Comparison of ENCODE assay signal across 6 cellular contexts in the genomic region with DNA sequence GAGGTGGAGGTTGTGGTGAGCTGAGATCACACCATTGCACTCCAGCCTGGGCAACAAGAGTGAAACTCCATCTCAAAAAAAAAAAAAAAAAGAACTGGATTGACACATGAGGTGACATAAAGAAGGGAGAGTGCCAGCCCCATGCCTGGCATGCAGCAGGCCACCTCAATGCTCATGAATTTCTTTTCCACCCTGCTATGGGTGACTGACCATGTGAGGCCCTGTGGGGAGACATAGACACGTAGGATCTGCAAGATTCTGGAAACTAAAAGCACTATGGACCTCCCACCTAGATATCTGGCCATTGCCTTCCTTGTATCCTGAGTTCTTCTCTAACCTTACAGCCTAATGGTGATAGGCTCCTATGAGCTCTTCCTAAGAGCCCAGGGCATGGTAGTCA.
"Had no signal": no experiment of that assay in that cellular context is flagged by ENCODE, and none has a peak within 500 bp of the region (broad histone marks: within the 10 kb centered on the region; RNA-seq: fewer than 3 reads in every experiment).

No MANE protein-coding gene starts in this region.

- H3K27ac Mint-ChIP-seq: GM23338, H9, IgD-negative memory B cell had no signal

- H3K36me3 Mint-ChIP-seq: IgD-negative memory B cell had no signal

- ATAC-seq: GM23338, HepG2 had no signal

- H3K9me3 Mint-ChIP-seq: GM23338, H9, IgD-negative memory B cell had no signal

- DNase-seq: H9, HCEC 1CT, KBM-7 had no signal

- H3K4me3 Mint-ChIP-seq: GM23338, H9, IgD-negative memory B cell had no signal
